ENCODE assay signal across 29 cellular contexts in the genomic region with DNA sequence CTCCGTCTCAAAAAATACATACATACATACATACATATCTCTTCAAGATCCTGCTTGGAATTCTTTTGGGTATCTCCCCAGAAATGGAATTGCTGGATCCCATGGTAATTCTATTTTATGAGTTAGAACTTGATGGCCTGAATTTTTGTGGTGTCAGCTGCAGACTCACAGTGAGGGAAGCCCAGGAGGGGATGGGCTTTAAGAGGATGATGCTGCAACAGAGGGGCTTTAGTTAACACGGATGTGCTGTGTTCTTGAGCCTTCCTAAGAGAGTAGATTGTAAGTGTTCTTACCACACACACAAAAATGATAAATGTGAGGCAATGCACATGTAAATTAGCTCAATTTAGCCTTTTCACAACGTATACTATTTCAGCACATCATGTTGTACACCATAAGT. TPM values are rescaled to one million over a fixed set of nuclear protein-coding genes. Genes with fewer than 3 reads are reported as not detected.
A peak's percentile ranks its signal among the peaks of the same experiment; 100 is the strongest.
DNase-seq lines count a peak whose midpoint lies in the region; FAIRE-seq and TF ChIP-seq lines count a peak whose summit lies in the region.
"Had no signal": no experiment of that assay in that cellular context is flagged by ENCODE, and none has a peak within 500 bp of the region (broad histone marks: within the 10 kb centered on the region; RNA-seq: fewer than 3 reads in every experiment).

No MANE protein-coding gene starts in this region.

- no peak for TF ChIP-seq POLR2A in endothelial cell of umbilical vein (IDR thresholded peaks at IDR 0.05; ENCODE audit: low read depth, low read length)

- H3K4me1 Mint-ChIP-seq in activated CD4-positive, alpha-beta memory T cell treated with anti-CD3 and anti-CD28 coated beads, Interleukin-2, amount 10 ng/mL, durations not matched to agents 7 days and 5 days = peaks cover 35% of the 10 kb centered on the region
- H3K4me1 Mint-ChIP-seq: stimulated activated memory B cell treated with anti-CD40 and anti-IgM and Interleukin-4, amounts not matched to agents 10 μg/mL and 1 μg/mL and 100 μg/mL, for 72 hours had no signal

- no peaks in the 10 kb centered on the region for H3K36me3 ChIP-seq in endothelial cell of umbilical vein (ENCODE audit: control insufficient read depth in 2 of 2, extremely low read depth in 1 of 2, insufficient read depth in 2 of 2, low read length in 2 of 2)
- H3K36me3 ChIP-seq: breast epithelium, HAP-1, MG63, ovary had no signal

- no peaks in the 10 kb centered on the region for H4K20me1 ChIP-seq in endothelial cell of umbilical vein (replicated peaks; ENCODE audit: control insufficient read depth, extremely low read depth, insufficient read depth, low read length)

- no peak overlapping the region for H3K4me2 ChIP-seq in endothelial cell of umbilical vein (ENCODE audit: insufficient read depth, low read length)

- no peak overlapping the region for H2AFZ ChIP-seq in endothelial cell of umbilical vein (ENCODE audit: low read depth, low read length)

- no peaks in the 10 kb centered on the region for H3K9me3 Mint-ChIP-seq in activated CD4-positive, alpha-beta memory T cell treated with anti-CD3 and anti-CD28 coated beads, Interleukin-2, amount 10 ng/mL, durations not matched to agents 7 days and 5 days
- H3K9me3 Mint-ChIP-seq: activated naive CD4-positive, alpha-beta T cell treated with anti-CD3 and anti-CD28 coated beads, Interleukin-2, amount 50 U/mL, for 72 hours; natural killer cell treated with Interleukin-12 subunit alpha and Interleukin-12 subunit beta and Interleukin-15 and Interleukin-18, amount 100 ng/mL, for 72 hours; T-helper 2 cell treated with Interferon-gamma antibody and Interleukin-4, amounts not matched to agents 5 μg/mL and 100 μg/mL, for 36 hours; type B pancreatic cell had no signal

- DNase-seq in SIG-M5 treated with dmso at 0.1 percent for 504 hours (lab: John Stamatoyannopoulos, UW; ENCODE audit: unreplicated experiment) (peak; percentile 24), SIG-M5 (lab: John Stamatoyannopoulos, UW) (no peak), NOMO-1 treated with dmso at 0.1 percent for 144 hours (lab: John Stamatoyannopoulos, UW; ENCODE audit: unreplicated experiment) (peak; percentile 42), endothelial cell of umbilical vein (ENCODE audit: low read depth, low spot score) (no peak), AG08396 (ENCODE audit: low spot score) (no peak), SK-N-DZ (ENCODE audit: low spot score) (no peak), NCI-H2227 (lab: John Stamatoyannopoulos, UW; ENCODE audit: unreplicated experiment) (no peak)
- no peak for DNase-seq in activated CD4-positive, alpha-beta memory T cell treated with anti-CD3 and anti-CD28 coated beads, Interleukin-2, amount 10 ng/mL, durations not matched to agents 7 days and 5 days

- dilution Hi-C loops in endothelial cell of umbilical vein (cut with MboI; ENCODE audit: extremely low pct_ligation_motif_present, low sequenced_read_pairs) = no loop called here

- BruUV-seq in endothelial cell of umbilical vein (replicated peaks; lab: Mats Ljungman, UMichigan) = no TSS peak

- intact Hi-C loops in endothelial cell of umbilical vein (cut with micrococcal nuclease) = no loop called here

- TF ChIP-seq CTCF in endothelial cell of umbilical vein (IDR thresholded peaks at IDR 0.05; ENCODE audit: extremely low read depth in 1 of 2, insufficient read depth in 1 of 2, low read depth in 1 of 2, low read length in 2 of 2) = no peak

- H3K4me3 Mint-ChIP-seq in activated CD4-positive, alpha-beta memory T cell treated with anti-CD3 and anti-CD28 coated beads, Interleukin-2, amount 10 ng/mL, durations not matched to agents 7 days and 5 days = no peak overlapping the region
- H3K4me3 Mint-ChIP-seq: CD4-positive, alpha-beta memory T cell; natural killer cell treated with Interleukin-12 subunit alpha and Interleukin-12 subunit beta and Interleukin-15 and Interleukin-18, amount 100 ng/mL, for 72 hours; stimulated activated memory B cell treated with anti-CD40 and anti-IgM and Interleukin-4, amounts not matched to agents 10 μg/mL and 1 μg/mL and 100 μg/mL, for 72 hours; T-helper 2 cell treated with Interferon-gamma antibody and Interleukin-4, amounts not matched to agents 5 μg/mL and 100 μg/mL, for 36 hours; type B pancreatic cell had no signal

- FAIRE-seq in endothelial cell of umbilical vein (lab: Jason Lieb, UNC) = no peak
- FAIRE-seq: GM12878 had no signal

- no peaks in the 10 kb centered on the region for H3K27me3 ChIP-seq in endothelial cell of umbilical vein (ENCODE audit: control insufficient read depth in 2 of 2, insufficient read depth in 2 of 2, low read length in 2 of 2)
- H3K27me3 ChIP-seq: breast epithelium, MG63, ovary had no signal

- CTCF ChIA-PET in endothelial cell of umbilical vein (lab: Charles Lee) = interaction anchor here (0.9 to 9.2 kb wide), 43 partner anchors 8 to 243 kb away, joined by 3 to 216 read pairs (median 7); a partner anchor contains a TSS
- CTCF ChIA-PET in activated CD4-positive, alpha-beta memory T cell treated with anti-CD3 and anti-CD28 coated beads, Interleukin-2, amount 10 ng/mL, durations not matched to agents 7 days and 5 days (lab: Charles Lee) = interaction anchor here (0.7 to 3.5 kb wide), 24 partner anchors 14 to 230 kb away, joined by 3 to 23 read pairs (median 4); a partner anchor contains a TSS

- peak overlapping the region; percentile 25 for H3K27ac ChIP-seq in endothelial cell of umbilical vein (ENCODE audit: insufficient read depth, low read depth, low read length)
- H3K27ac ChIP-seq: 22Rv1, breast epithelium, HL-60, ovary, VCaP had no signal

- H3K79me2 ChIP-seq in endothelial cell of umbilical vein (ENCODE audit: control insufficient read depth, insufficient read depth, low read length) = no peaks in the 10 kb centered on the region

- H3K4me1 ChIP-seq in endothelial cell of umbilical vein (ENCODE audit: control insufficient read depth, extremely low read depth, insufficient read depth, low read length) = peaks cover 20% of the 10 kb centered on the region
- H3K4me1 ChIP-seq: breast epithelium, HAP-1 had no signal

- no peaks in the 10 kb centered on the region for H3K9me3 ChIP-seq in endothelial cell of umbilical vein (replicated peaks; ENCODE audit: control insufficient read depth, insufficient read depth, low read length)
- H3K9me3 ChIP-seq: breast epithelium, HAP-1, MG63, ovary had no signal

- H3K9ac ChIP-seq in endothelial cell of umbilical vein (replicated peaks; ENCODE audit: extremely low read depth, insufficient read depth, low read length) = no peak overlapping the region

- no peak overlapping the region for H3K27ac Mint-ChIP-seq in activated CD4-positive, alpha-beta memory T cell treated with anti-CD3 and anti-CD28 coated beads, Interleukin-2, amount 10 ng/mL, durations not matched to agents 7 days and 5 days
- H3K27ac Mint-ChIP-seq: activated naive CD4-positive, alpha-beta T cell treated with anti-CD3 and anti-CD28 coated beads, Interleukin-2, amount 50 U/mL, for 72 hours; natural killer cell treated with Interleukin-12 subunit alpha and Interleukin-12 subunit beta and Interleukin-15 and Interleukin-18, amount 100 ng/mL, for 72 hours; stimulated activated memory B cell treated with anti-CD40 and anti-IgM and Interleukin-4, amounts not matched to agents 10 μg/mL and 1 μg/mL and 100 μg/mL, for 72 hours; T-helper 2 cell treated with Interferon-gamma antibody and Interleukin-4, amounts not matched to agents 5 μg/mL and 100 μg/mL, for 36 hours; type B pancreatic cell had no signal

- no peaks in the 10 kb centered on the region for H3K9me1 ChIP-seq in endothelial cell of umbilical vein (replicated peaks; ENCODE audit: control insufficient read depth, extremely low read depth, insufficient read depth, low read length)

- peaks cover 6% of the 10 kb centered on the region for H3K27me3 Mint-ChIP-seq in activated CD4-positive, alpha-beta memory T cell treated with anti-CD3 and anti-CD28 coated beads, Interleukin-2, amount 10 ng/mL, durations not matched to agents 7 days and 5 days

- POLR2A ChIA-PET in endothelial cell of umbilical vein (lab: Charles Lee) = no interaction called here
- POLR2A ChIA-PET in activated CD4-positive, alpha-beta memory T cell treated with anti-CD3 and anti-CD28 coated beads, Interleukin-2, amount 10 ng/mL, durations not matched to agents 7 days and 5 days (lab: Charles Lee) = interaction anchor here (1.6 kb wide), 1 partner anchor 157 kb away, joined by 4 read pairs; no protein-coding TSS in a partner anchor

- no peak overlapping the region for H3K4me3 ChIP-seq in endothelial cell of umbilical vein (replicated peaks in 1 of 3; ENCODE audit: insufficient read depth in 1 of 3, low read depth in 1 of 3, low read length in 3 of 3)
- H3K4me3 ChIP-seq: breast epithelium, GM12878, HAP-1, MG63, ovary had no signal

- no peaks in the 10 kb centered on the region for H3K36me3 Mint-ChIP-seq in activated CD4-positive, alpha-beta memory T cell treated with anti-CD3 and anti-CD28 coated beads, Interleukin-2, amount 10 ng/mL, durations not matched to agents 7 days and 5 days (ENCODE audit: low read depth)
- H3K36me3 Mint-ChIP-seq: activated naive CD4-positive, alpha-beta T cell treated with anti-CD3 and anti-CD28 coated beads, Interleukin-2, amount 50 U/mL, for 72 hours; CD4-positive, alpha-beta memory T cell; natural killer cell treated with Interleukin-12 subunit alpha and Interleukin-12 subunit beta and Interleukin-15 and Interleukin-18, amount 100 ng/mL, for 72 hours; stimulated activated memory B cell treated with anti-CD40 and anti-IgM and Interleukin-4, amounts not matched to agents 10 μg/mL and 1 μg/mL and 100 μg/mL, for 72 hours; type B pancreatic cell had no signal

RNA-seq across cellular contexts. Expression of a gene that starts 31.8 kb away (rescaled TPM):
- 4.0 and 5.4 TPM in 2 replicates for total RNA-seq in endothelial cell of umbilical vein
- 3.9 and 5.0 TPM in 2 replicates for polyA plus RNA-seq in endothelial cell of umbilical vein
- 1.7 and 3.0 TPM in 2 replicates for polyA plus RNA-seq in endothelial cell of umbilical vein (2011; cell fraction: cytosol; rRNA removed)
- polyA plus RNA-seq in endothelial cell of umbilical vein (2011; cell fraction: nucleus; rRNA removed) = 2.0 and 3.8 TPM in 2 replicates
- 1.9 and 5.9 TPM in 2 replicates for polyA plus RNA-seq in endothelial cell of umbilical vein (2012)
- 1.1 and 1.7 TPM in 2 replicates for polyA minus RNA-seq in endothelial cell of umbilical vein
- not detected for polyA minus RNA-seq in endothelial cell of umbilical vein (2011; cell fraction: cytosol; rRNA and poly(A)+ RNA removed)
- 0.38 and 1.1 TPM in 2 replicates for polyA minus RNA-seq in endothelial cell of umbilical vein (2011; cell fraction: nucleus; rRNA and poly(A)+ RNA removed)
- total RNA-seq in activated CD4-positive, alpha-beta memory T cell treated with anti-CD3 and anti-CD28 coated beads, Interleukin-2, amount 10 ng/mL, durations not matched to agents 7 days and 5 days = not detected
- 0.12 and 0.67 TPM in 2 replicates for polyA plus RNA-seq in SK-N-DZ (2014; cell fraction: cytosol; rRNA removed)
- polyA plus RNA-seq in SK-N-DZ (2014; cell fraction: nucleus; rRNA removed) = 0.17 TPM in 1 of 2 replicates, not detected in the other
- total RNA-seq: activated naive CD4-positive, alpha-beta T cell treated with anti-CD3 and anti-CD28 coated beads, Interleukin-2, amount 50 U/mL, for 72 hours; breast epithelium; CD4-positive, alpha-beta memory T cell; GM12878; mucosa of gallbladder; subcutaneous adipose tissue had no signal
- polyA plus RNA-seq: CD4-positive, alpha-beta memory T cell; fibroblast of lung; ovary had no signal

RNA-seq across cellular contexts. Expression of a gene that starts 40.5 kb away (rescaled TPM):
- not detected in 2 replicates for total RNA-seq in endothelial cell of umbilical vein
- polyA plus RNA-seq in endothelial cell of umbilical vein = not detected in 2 replicates
- not detected in 2 replicates for polyA plus RNA-seq in endothelial cell of umbilical vein (2011; cell fraction: cytosol; rRNA removed)
- not detected in 2 replicates for polyA plus RNA-seq in endothelial cell of umbilical vein (2011; cell fraction: nucleus; rRNA removed)
- 0.53 TPM in 1 of 2 replicates, not detected in the other for polyA plus RNA-seq in endothelial cell of umbilical vein (2012)
- not detected in 2 replicates for polyA minus RNA-seq in endothelial cell of umbilical vein
- not detected for polyA minus RNA-seq in endothelial cell of umbilical vein (2011; cell fraction: cytosol; rRNA and poly(A)+ RNA removed)
- polyA minus RNA-seq in endothelial cell of umbilical vein (2011; cell fraction: nucleus; rRNA and poly(A)+ RNA removed) = not detected in 2 replicates
- not detected for total RNA-seq in activated CD4-positive, alpha-beta memory T cell treated with anti-CD3 and anti-CD28 coated beads, Interleukin-2, amount 10 ng/mL, durations not matched to agents 7 days and 5 days
- polyA plus RNA-seq in SK-N-DZ (2014; cell fraction: cytosol; rRNA removed) = not detected in 2 replicates
- not detected in 2 replicates for polyA plus RNA-seq in SK-N-DZ (2014; cell fraction: nucleus; rRNA removed)
- total RNA-seq: activated naive CD4-positive, alpha-beta T cell treated with anti-CD3 and anti-CD28 coated beads, Interleukin-2, amount 50 U/mL, for 72 hours; breast epithelium; CD4-positive, alpha-beta memory T cell; fibroblast of lung; glomerular endothelial cell; GM12878; lung microvascular endothelial cell; mucosa of gallbladder; natural killer cell treated with Interleukin-12 subunit alpha and Interleukin-12 subunit beta and Interleukin-15 and Interleukin-18, amount 100 ng/mL, for 72 hours; ovary; skeletal muscle tissue; subcutaneous adipose tissue had no signal
- polyA plus RNA-seq: CD4-positive, alpha-beta memory T cell; fibroblast of lung; GM12878; ovary had no signal

RNA-seq across cellular contexts. Expression of a gene that starts 58.0 kb away (rescaled TPM):
- not detected in 2 replicates for total RNA-seq in endothelial cell of umbilical vein
- polyA plus RNA-seq in endothelial cell of umbilical vein = not detected in 2 replicates
- polyA plus RNA-seq in endothelial cell of umbilical vein (2011; cell fraction: cytosol; rRNA removed) = not detected in 2 replicates
- not detected in 2 replicates for polyA plus RNA-seq in endothelial cell of umbilical vein (2011; cell fraction: nucleus; rRNA removed)
- not detected in 2 replicates for polyA plus RNA-seq in endothelial cell of umbilical vein (2012)
- polyA minus RNA-seq in endothelial cell of umbilical vein = not detected in 2 replicates
- not detected for polyA minus RNA-seq in endothelial cell of umbilical vein (2011; cell fraction: cytosol; rRNA and poly(A)+ RNA removed)
- not detected in 2 replicates for polyA minus RNA-seq in endothelial cell of umbilical vein (2011; cell fraction: nucleus; rRNA and poly(A)+ RNA removed)
- not detected for total RNA-seq in activated CD4-positive, alpha-beta memory T cell treated with anti-CD3 and anti-CD28 coated beads, Interleukin-2, amount 10 ng/mL, durations not matched to agents 7 days and 5 days
- not detected in 2 replicates for polyA plus RNA-seq in SK-N-DZ (2014; cell fraction: cytosol; rRNA removed)
- not detected in 2 replicates for polyA plus RNA-seq in SK-N-DZ (2014; cell fraction: nucleus; rRNA removed)
- total RNA-seq: activated naive CD4-positive, alpha-beta T cell treated with anti-CD3 and anti-CD28 coated beads, Interleukin-2, amount 50 U/mL, for 72 hours; breast epithelium; CD4-positive, alpha-beta memory T cell; fibroblast of lung; glomerular endothelial cell; GM12878; left cardiac atrium; lung microvascular endothelial cell; mucosa of gallbladder; natural killer cell treated with Interleukin-12 subunit alpha and Interleukin-12 subunit beta and Interleukin-15 and Interleukin-18, amount 100 ng/mL, for 72 hours; ovary; skeletal muscle tissue; subcutaneous adipose tissue had no signal
- polyA plus RNA-seq: CD4-positive, alpha-beta memory T cell; fibroblast of lung; GM12878; ovary had no signal

Comparison
In these comparisons a context has a peak if more than half of its experiments do, and no peak if none do; other contexts are left out.
1. DNase-seq: peak in SIG-M5 treated with dmso at 0.1 percent for 504 hours (single experiment) and NOMO-1 treated with dmso at 0.1 percent for 144 hours (single experiment); none in SIG-M5 (single experiment), endothelial cell of umbilical vein (single experiment), activated CD4-positive, alpha-beta memory T cell treated with anti-CD3 and anti-CD28 coated beads, Interleukin-2, amount 10 ng/mL, durations not matched to agents 7 days and 5 days (single experiment), AG08396 (single experiment), SK-N-DZ (single experiment) and NCI-H2227 (single experiment).